ENCODE assay signal across 9 cellular contexts in genomic region chr15:39188314-39188713, GRCh38.
"Had no signal": no experiment of that assay in that cellular context is flagged by ENCODE, and none has a peak within 500 bp of the region (broad histone marks: within the 10 kb centered on the region; RNA-seq: fewer than 3 reads in every experiment).

No MANE protein-coding gene starts in this region.

- DNase-seq: activated CD4-positive, alpha-beta memory T cell treated with anti-CD3 and anti-CD28 coated beads, Interleukin-2, amount 10 ng/mL, durations not matched to agents 7 days and 5 days; activated CD4-positive, alpha-beta T cell treated with anti-CD3 and anti-CD28 coated beads for 1 hour; activated gamma-delta T cell treated with Interleukin-2 at 50 U/mL for 16 hours; activated naive CD8-positive, alpha-beta T cell treated with anti-CD3 and anti-CD28 coated beads for 36 hours; activated T-cell treated with anti-CD3 and anti-CD28 coated beads, Interleukin-2, amount 50 U/mL, for 48 hours; naive B cell; posterior cingulate gyrus; tibial artery had no signal

- H3K27ac ChIP-seq: ascending aorta, tibial artery had no signal

- H3K4me3 ChIP-seq: ascending aorta, tibial artery had no signal

- H3K4me1 ChIP-seq: ascending aorta had no signal

- H3K27me3 ChIP-seq: ascending aorta, tibial artery had no signal

- H3K9me3 ChIP-seq: ascending aorta, tibial artery had no signal

- H3K36me3 ChIP-seq: ascending aorta, tibial artery had no signal
